In the genomic region with DNA sequence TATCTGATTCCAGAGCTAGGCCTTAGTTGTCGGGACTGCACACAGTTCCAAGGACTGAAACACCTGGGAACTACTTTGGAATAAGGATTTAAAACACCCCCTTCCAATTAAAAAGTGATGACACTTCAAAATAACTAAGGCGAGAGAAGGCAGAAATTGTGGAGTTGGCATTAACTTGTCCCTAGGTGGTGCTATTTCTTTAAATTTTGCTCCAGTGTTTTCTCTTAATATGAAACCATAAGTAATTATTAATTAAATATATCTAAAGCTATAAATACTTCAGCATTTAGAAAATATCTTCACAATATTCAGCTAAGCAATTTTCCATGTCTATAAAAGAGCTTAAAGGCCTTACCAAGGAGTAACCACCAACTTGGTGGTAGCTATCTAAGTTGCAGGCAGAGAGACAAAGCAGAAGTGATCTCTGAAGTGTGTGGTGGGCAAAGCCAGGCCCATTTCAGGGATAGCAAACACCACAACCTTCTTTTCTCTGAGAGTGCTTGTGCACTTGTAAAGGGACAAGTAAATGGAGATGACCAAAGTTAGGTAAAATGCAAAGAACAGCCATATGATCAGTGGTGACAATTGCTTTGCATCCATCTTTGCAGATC, we compare ENCODE assay signal across 8 cellular contexts.
DNase-seq lines count a peak whose midpoint lies in the region; ATAC-seq and TF ChIP-seq lines count a peak whose summit lies in the region.

No MANE protein-coding gene starts in this region.

- H3K4me3 ChIP-seq in Peyer's patch: no peak overlapping the region

- ATAC-seq in HG03196 (IDR thresholded peaks at IDR 0.05; ENCODE audit: unreplicated experiment): peak; percentile 50

- H3K9me3 Mint-ChIP-seq in nephron: no peaks in the 10 kb centered on the region

- peak overlapping the region in 1 of 4 donors; percentile 59 for H3K27ac ChIP-seq in Peyer's patch

- TF ChIP-seq CTCF in GM12872 (IDR thresholded peaks at IDR 0.05; ENCODE audit: insufficient read depth, low read depth, low read length) (peak; percentile 44; the same call in 2 of the 3 replicates), Peyer's patch (IDR thresholded peaks at IDR 0.05) (peak in 5 of 6 experiments; percentile 51 to 72 (median 71)), nephron (IDR thresholded peaks at IDR 0.05; ENCODE audit: unreplicated experiment in 3 of 3) (peak; percentile 70 to 89 (median 74))

- H3K27ac Mint-ChIP-seq in nephron: no peak overlapping the region

- H3K4me3 Mint-ChIP-seq in nephron: no peak overlapping the region

- no peaks in the 10 kb centered on the region for H3K36me3 Mint-ChIP-seq in nephron (ENCODE audit: low read depth)

- H3K9me3 ChIP-seq in Peyer's patch: no peaks in the 10 kb centered on the region

- H3K4me1 ChIP-seq in Peyer's patch: no peaks in the 10 kb centered on the region

- no peaks in the 10 kb centered on the region for H3K36me3 ChIP-seq in Peyer's patch

- no peaks in the 10 kb centered on the region for H3K27me3 ChIP-seq in Peyer's patch

- peaks cover 12% of the 10 kb centered on the region for H3K4me1 Mint-ChIP-seq in nephron

- DNase-seq in AG20443 (ENCODE audit: low spot score): peak; percentile 52
- DNase-seq in Peyer's patch: no peak
- DNase-seq in dedifferentiated amniotic fluid mesenchymal stem cell (ENCODE audit: extremely low spot score): peak; percentile 40
- DNase-seq in mesenteric fat pad (ENCODE audit: low spot score): no peak
- DNase-seq in NCI-H1048 (lab: John Stamatoyannopoulos, UW): no peak

- no peak for TF ChIP-seq POLR2A in Peyer's patch (IDR thresholded peaks at IDR 0.05)

- no peaks in the 10 kb centered on the region for H3K27me3 Mint-ChIP-seq in nephron (ENCODE audit: low read depth)

Comparison
In these comparisons a context has a peak if more than half of its experiments do, and no peak if none do; other contexts are left out.
1. DNase-seq: peak in AG20443 (single experiment) and dedifferentiated amniotic fluid mesenchymal stem cell (single experiment); none in Peyer's patch (0 of 3), mesenteric fat pad (single experiment) and NCI-H1048 (single experiment).
2. Peak in every context shown above with its lines, with median percentiles within 50 percentile points of each other: CTCF ChIP-seq.